In the genomic region with DNA sequence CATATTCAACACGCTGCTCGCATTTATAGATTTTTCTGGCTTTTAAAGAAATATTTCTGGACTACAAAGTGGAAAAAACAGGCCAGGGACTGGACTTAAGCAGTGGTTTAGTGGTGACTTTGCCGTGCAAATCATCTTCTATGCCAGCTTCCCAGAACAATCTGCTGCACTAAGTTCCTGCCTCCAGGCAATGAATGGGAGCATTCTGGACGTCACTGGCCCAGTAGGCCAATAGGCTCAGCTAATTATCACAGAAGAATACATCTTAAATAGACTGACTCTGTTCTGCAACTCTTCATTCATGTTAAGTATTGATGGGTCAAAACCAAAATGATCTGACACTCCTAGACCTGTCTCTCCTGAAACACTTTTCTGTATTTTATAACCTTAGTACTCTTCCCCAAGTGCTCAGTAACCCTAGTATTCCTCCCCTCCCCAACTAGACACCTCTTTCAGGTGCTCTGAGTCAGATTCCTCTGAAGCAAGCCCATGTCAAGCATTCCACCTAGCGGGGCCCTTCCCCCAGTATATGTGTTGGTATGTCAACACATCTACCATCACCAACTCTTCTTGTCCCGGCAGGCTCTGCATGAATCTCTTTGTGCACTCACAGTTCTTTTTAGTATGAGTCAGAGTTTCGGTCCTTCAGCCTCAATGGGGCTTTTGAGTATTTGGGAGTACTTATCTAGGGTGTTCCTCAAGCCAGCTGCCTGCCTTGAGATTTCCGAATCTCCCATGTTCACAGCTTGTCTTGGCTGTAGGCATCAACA, we compare ENCODE assay signal across 30 cellular contexts.
DNase-seq lines count a peak whose midpoint lies in the region; ATAC-seq and TF ChIP-seq lines count a peak whose summit lies in the region.
"Had no signal": no experiment of that assay in that cellular context is flagged by ENCODE, and none has a peak within 500 bp of the region (broad histone marks: within the 10 kb centered on the region; RNA-seq: fewer than 3 reads in every experiment).

No MANE protein-coding gene starts in this region.

- no peak overlapping the region for H2BK5ac ChIP-seq in mesendoderm (ENCODE audit: low read length)

- H2BK15ac ChIP-seq in mesendoderm (replicated peaks; ENCODE audit: low read depth), result no peak overlapping the region

- H3K4me1 ChIP-seq in mesendoderm (ENCODE audit: control insufficient read depth, low read depth, low read length) (no peaks in the 10 kb centered on the region), BE2C (no peaks in the 10 kb centered on the region)
- H3K4me1 ChIP-seq: prostate gland, sigmoid colon, suprapubic skin had no signal

- no peaks in the 10 kb centered on the region for H3K27me3 ChIP-seq in mesendoderm (ENCODE audit: insufficient read depth, low read length, poor library complexity)
- no peaks in the 10 kb centered on the region for H3K27me3 ChIP-seq in BE2C
- H3K27me3 ChIP-seq: sigmoid colon, suprapubic skin had no signal

- H4K5ac ChIP-seq in mesendoderm (ENCODE audit: low read length), result no peak overlapping the region

- TF ChIP-seq CTCF in Calu3 (IDR thresholded peaks at IDR 0.05; ENCODE audit: unreplicated experiment), result no peak
- no peak for TF ChIP-seq CTCF in BE2C (IDR thresholded peaks at IDR 0.05; ENCODE audit: low read depth, low read length)

- no peak overlapping the region for H3K4ac ChIP-seq in mesendoderm (ENCODE audit: low read depth, low read length)

- DNase-seq in Calu3, result peak; percentile 69
- peak; percentile 60 for DNase-seq in M059J (ENCODE audit: low read depth)
- peak; percentile 22 for DNase-seq in mesendoderm
- no peak for DNase-seq in BE2C
- DNase-seq in cortex of kidney (lab: John Stamatoyannopoulos, UW), result no peak
- DNase-seq in NCI-H510A treated with DMSO at 0.1 percent for 48 hours (lab: John Stamatoyannopoulos, UW), result no peak
- DNase-seq: activated CD4-positive, alpha-beta memory T cell treated with anti-CD3 and anti-CD28 coated beads, Interleukin-2, amount 10 ng/mL, durations not matched to agents 7 days and 5 days; activated CD4-positive, CD25-positive, alpha-beta regulatory T cell treated with anti-CD3 and anti-CD28 coated beads, Interleukin-2, amount 50 U/mL, for 72 hours; amygdala; CD4-positive, alpha-beta memory T cell; effector CD8-positive, alpha-beta T cell; midbrain; naive thymus-derived CD4-positive, alpha-beta T cell; NCI-H1105; NCI-H187 treated with DMSO at 0.1 percent for 48 hours; NCI-H2171 treated with DMSO at 0.1 percent for 48 hours; NCI-H526 treated with DMSO at 0.1 percent for 48 hours; nucleus accumbens; sigmoid colon; stimulated activated CD4-positive, alpha-beta T cell treated with anti-CD3 and anti-CD28 coated beads, Interleukin-15, amount 100 ng/mL, for 24 hours; stimulated activated naive CD4-positive, alpha-beta T cell had no signal

- no peak overlapping the region for H2BK120ac ChIP-seq in mesendoderm (ENCODE audit: low read depth, low read length)

- no peaks in the 10 kb centered on the region for H3K27me3 Mint-ChIP-seq in Calu3 (ENCODE audit: unreplicated experiment)
- H3K27me3 Mint-ChIP-seq: activated CD4-positive, alpha-beta memory T cell treated with anti-CD3 and anti-CD28 coated beads, Interleukin-2, amount 10 ng/mL, durations not matched to agents 7 days and 5 days; activated T-helper 17 cell treated with anti-CD3 and anti-CD28 coated beads, Interleukin-2, amount 50 U/mL, for 72 hours had no signal

- peaks cover 49% of the 10 kb centered on the region for H3K4me1 Mint-ChIP-seq in Calu3 (ENCODE audit: low read depth, unreplicated experiment)
- H3K4me1 Mint-ChIP-seq: activated CD4-positive, alpha-beta memory T cell treated with anti-CD3 and anti-CD28 coated beads, Interleukin-2, amount 10 ng/mL, durations not matched to agents 7 days and 5 days; activated naive CD4-positive, alpha-beta T cell treated with anti-CD3 and anti-CD28 coated beads, Interleukin-2, amount 50 U/mL, for 24 hours; activated T-helper 17 cell treated with anti-CD3 and anti-CD28 coated beads, Interleukin-2, amount 50 U/mL, for 72 hours; CD4-positive, alpha-beta memory T cell; naive thymus-derived CD4-positive, alpha-beta T cell had no signal

- no peak overlapping the region for H3K9ac ChIP-seq in mesendoderm (ENCODE audit: low read length)

- H3K9me3 Mint-ChIP-seq in Calu3 (ENCODE audit: low read depth, unreplicated experiment), result no peaks in the 10 kb centered on the region
- H3K9me3 Mint-ChIP-seq: activated CD4-positive, alpha-beta memory T cell treated with anti-CD3 and anti-CD28 coated beads, Interleukin-2, amount 10 ng/mL, durations not matched to agents 7 days and 5 days; activated naive CD4-positive, alpha-beta T cell treated with anti-CD3 and anti-CD28 coated beads, Interleukin-2, amount 50 U/mL, for 24 hours; T-helper 1 cell treated with Interleukin-12 subunit alpha and Interleukin-12 subunit beta and Interleukin-4 antibody, amounts not matched to agents 30 μg/mL and 1 μg/mL, for 36 hours had no signal

- no peaks in the 10 kb centered on the region for H3K9me3 ChIP-seq in BE2C
- H3K9me3 ChIP-seq: prostate gland, sigmoid colon, suprapubic skin had no signal

- H3K27ac ChIP-seq in mesendoderm (ENCODE audit: low read depth, low read length), result no peak overlapping the region
- H3K27ac ChIP-seq: prostate gland, sigmoid colon, SK-N-MC, suprapubic skin had no signal

- H2AK5ac ChIP-seq in mesendoderm (ENCODE audit: low read length), result no peak overlapping the region

- H3K36me3 ChIP-seq in mesendoderm (ENCODE audit: control insufficient read depth, insufficient read depth, low read length), result no peaks in the 10 kb centered on the region
- no peaks in the 10 kb centered on the region for H3K36me3 ChIP-seq in BE2C
- H3K36me3 ChIP-seq: prostate gland, sigmoid colon, suprapubic skin had no signal

- H3K23ac ChIP-seq in mesendoderm (ENCODE audit: low read length), result no peak overlapping the region

- no peak overlapping the region for H3K56ac ChIP-seq in mesendoderm (ENCODE audit: low read length)

- intact Hi-C loops in Calu3 (cut with micrococcal nuclease; ENCODE audit: unreplicated experiment), result no loop called here

- peak overlapping the region; percentile 71 for H3K27ac Mint-ChIP-seq in Calu3 (ENCODE audit: unreplicated experiment)
- H3K27ac Mint-ChIP-seq: activated CD4-positive, alpha-beta memory T cell treated with anti-CD3 and anti-CD28 coated beads, Interleukin-2, amount 10 ng/mL, durations not matched to agents 7 days and 5 days; activated naive CD4-positive, alpha-beta T cell treated with anti-CD3 and anti-CD28 coated beads, Interleukin-2, amount 50 U/mL, for 24 hours; activated T-helper 17 cell treated with anti-CD3 and anti-CD28 coated beads, Interleukin-2, amount 50 U/mL, for 72 hours; CD4-positive, alpha-beta memory T cell; naive thymus-derived CD4-positive, alpha-beta T cell; T-helper 1 cell treated with Interleukin-12 subunit alpha and Interleukin-12 subunit beta and Interleukin-4 antibody, amounts not matched to agents 30 μg/mL and 1 μg/mL, for 36 hours had no signal

- H3K79me2 ChIP-seq in mesendoderm (ENCODE audit: control insufficient read depth, insufficient read depth, low read length), result no peaks in the 10 kb centered on the region

- H4K8ac ChIP-seq in mesendoderm (ENCODE audit: low read depth, low read length), result no peak overlapping the region

- no CpG with 5 or more reads among the region's 8 CpGs for WGBS in mesendoderm (ENCODE audit: extremely low coverage, insufficient coverage, low lambda C conversion rate)

- CTCF ChIA-PET in Calu3 (lab: Charles Lee), result no interaction called here

- no TSS peak for BruUV-seq in Calu3 (replicated peaks; lab: Mats Ljungman, UMichigan)

- H3K18ac ChIP-seq in mesendoderm (ENCODE audit: low read length), result no peak overlapping the region

- ATAC-seq in esophagus mucosa (peak; percentile 99), GM18870 (IDR thresholded peaks at IDR 0.05; ENCODE audit: unreplicated experiment) (no peak)
- ATAC-seq: activated T-helper 17 cell treated with anti-CD3 and anti-CD28 coated beads, Interleukin-2, amount 50 U/mL, for 72 hours; left lobe of liver; naive thymus-derived CD4-positive, alpha-beta T cell had no signal

- no peaks in the 10 kb centered on the region for H3K36me3 Mint-ChIP-seq in Calu3 (ENCODE audit: insufficient read depth, unreplicated experiment)
- H3K36me3 Mint-ChIP-seq: activated naive CD4-positive, alpha-beta T cell treated with anti-CD3 and anti-CD28 coated beads, Interleukin-2, amount 50 U/mL, for 24 hours; CD4-positive, alpha-beta memory T cell; naive thymus-derived CD4-positive, alpha-beta T cell had no signal

- H3K4me3 Mint-ChIP-seq in Calu3 (ENCODE audit: low read depth, unreplicated experiment), result no peak overlapping the region
- H3K4me3 Mint-ChIP-seq: activated CD4-positive, alpha-beta memory T cell treated with anti-CD3 and anti-CD28 coated beads, Interleukin-2, amount 10 ng/mL, durations not matched to agents 7 days and 5 days; activated naive CD4-positive, alpha-beta T cell treated with anti-CD3 and anti-CD28 coated beads, Interleukin-2, amount 50 U/mL, for 24 hours; activated T-helper 17 cell treated with anti-CD3 and anti-CD28 coated beads, Interleukin-2, amount 50 U/mL, for 72 hours; CD4-positive, alpha-beta memory T cell; naive thymus-derived CD4-positive, alpha-beta T cell; T-helper 1 cell treated with Interleukin-12 subunit alpha and Interleukin-12 subunit beta and Interleukin-4 antibody, amounts not matched to agents 30 μg/mL and 1 μg/mL, for 36 hours had no signal

- H3K4me3 ChIP-seq in mesendoderm (ENCODE audit: low read length), result no peak overlapping the region
- no peak overlapping the region for H3K4me3 ChIP-seq in BE2C (ENCODE audit: low read depth, low read length)
- H3K4me3 ChIP-seq: prostate gland, sigmoid colon, SK-N-MC, suprapubic skin had no signal

- no peaks in the 10 kb centered on the region for H3K79me1 ChIP-seq in mesendoderm (ENCODE audit: low read length)

- H3K4me2 ChIP-seq in mesendoderm (ENCODE audit: low read length), result no peak overlapping the region

Comparison
In these comparisons a context has a peak if more than half of its experiments do, and no peak if none do; other contexts are left out.
1. DNase-seq: peak in Calu3 (single experiment), M059J (single experiment) and mesendoderm (single experiment); none in BE2C (single experiment), cortex of kidney (single experiment) and NCI-H510A treated with DMSO at 0.1 percent for 48 hours (single experiment).